2 cellular contexts compared by ENCODE assay signal in genomic region chr11:66841861-66842260, GRCh38.
TF ChIP-seq lines count a peak whose summit lies in the region.

No MANE protein-coding gene starts in this region.

TF ChIP-seq in SK-N-SH, 30 proteins besides CTCF, POLR2A, EP300 and RAD21 (continued from another document):
- no peak for TF ChIP-seq REST (IDR thresholded peaks at IDR 0.05; ENCODE audit: low read depth, low read length)

TF ChIP-seq in SK-N-SH treated with all-trans-retinoic acid at 6 μM for 48 hours, 23 proteins besides CTCF, POLR2A, EP300 and RAD21 (continued from another document):
- TF ChIP-seq POU6F1 (CRISPR knock-in tag; IDR thresholded peaks at IDR 0.05; ENCODE audit: borderline replicate concordance, low read depth) (no peak), SNAI2 (CRISPR knock-in tag; IDR thresholded peaks at IDR 0.05) (no peak), GLIS3 (CRISPR knock-in tag; IDR thresholded peaks at IDR 0.05) (no peak), ZNF565 (CRISPR knock-in tag; conservative IDR thresholded peaks at IDR 0.05; ENCODE audit: low read depth) (no peak), TOX (CRISPR knock-in tag; IDR thresholded peaks at IDR 0.05; ENCODE audit: borderline replicate concordance) (no peak)
